21 cellular contexts compared by ENCODE assay signal in genomic region chr18:41721103-41721502, GRCh38.
"Had no signal": no experiment of that assay in that cellular context is flagged by ENCODE, and none has a peak within 500 bp of the region (broad histone marks: within the 10 kb centered on the region; RNA-seq: fewer than 3 reads in every experiment).

No MANE protein-coding gene starts in this region.

- H3K4me3 ChIP-seq: dorsolateral prefrontal cortex, left ventricle myocardium inferior had no signal

- H3K36me3 ChIP-seq: left ventricle myocardium inferior, WERI-Rb-1 had no signal

- H3K36me3 Mint-ChIP-seq: activated naive CD4-positive, alpha-beta T cell treated with anti-CD3 and anti-CD28 coated beads, Interleukin-2, amount 50 U/mL, for 72 hours; naive thymus-derived CD4-positive, alpha-beta T cell had no signal

- H3K9me3 ChIP-seq: left ventricle myocardium inferior had no signal

- H3K27ac Mint-ChIP-seq: activated naive CD4-positive, alpha-beta T cell treated with anti-CD3 and anti-CD28 coated beads, Interleukin-2, amount 50 U/mL, for 72 hours; activated T-helper 1 cell treated with anti-CD3 and anti-CD28 coated beads, Interleukin-12 subunit alpha, Interleukin-12 subunit beta, Interleukin-2, Interleukin-4 antibody, amounts not matched to agents 30 ng/mL and 10 ng/mL and 1 ng/mL, durations not matched to agents 14 hours and 24 hours and 36 hours; naive thymus-derived CD4-positive, alpha-beta T cell had no signal

- DNase-seq: activated CD4-positive, alpha-beta T cell treated with anti-CD3 and anti-CD28 coated beads, Interleukin-2, amount 50 U/mL, for 48 hours; activated gamma-delta T cell treated with Interleukin-2 at 50 U/mL for 16 hours; activated T-cell treated with anti-CD3 and anti-CD28 coated beads for 4 hours; amniotic stem cell; dorsolateral prefrontal cortex; foreskin melanocyte; glutamatergic neuron; hypothalamus; left ventricle myocardium inferior; naive thymus-derived CD4-positive, alpha-beta T cell; nucleus accumbens; posterior cingulate gyrus; stimulated activated CD4-positive, alpha-beta T cell treated with anti-CD3 and anti-CD28 coated beads, Interleukin-12 subunit alpha, Interleukin-12 subunit beta, amount 100 ng/mL, for 4 hours; stimulated activated CD4-positive, alpha-beta T cell treated with anti-CD3 and anti-CD28 coated beads, Interleukin-1b, Interleukin-23, amount 100 ng/mL, for 48 hours; stimulated activated CD8-positive, alpha-beta memory T cell treated with anti-CD3 and anti-CD28 coated beads, Interleukin-4, amount 100 ng/mL, for 48 hours; stimulated activated naive CD4-positive, alpha-beta T cell; SW 1271; T-helper 2 cell; WERI-Rb-1 had no signal

- H3K9me3 Mint-ChIP-seq: activated T-helper 1 cell treated with anti-CD3 and anti-CD28 coated beads, Interleukin-12 subunit alpha, Interleukin-12 subunit beta, Interleukin-2, Interleukin-4 antibody, amounts not matched to agents 30 ng/mL and 10 ng/mL and 1 ng/mL, durations not matched to agents 14 hours and 24 hours and 36 hours had no signal

- H3K4me1 ChIP-seq: left ventricle myocardium inferior had no signal

- H3K4me1 Mint-ChIP-seq: naive thymus-derived CD4-positive, alpha-beta T cell had no signal

- H3K27me3 Mint-ChIP-seq: naive thymus-derived CD4-positive, alpha-beta T cell had no signal

- ATAC-seq: activated naive CD4-positive, alpha-beta T cell treated with anti-CD3 and anti-CD28 coated beads, Interleukin-2, amount 50 U/mL, for 72 hours; naive thymus-derived CD4-positive, alpha-beta T cell had no signal

- H3K27ac ChIP-seq: dorsolateral prefrontal cortex, left ventricle myocardium inferior, WERI-Rb-1 had no signal

- H3K4me3 Mint-ChIP-seq: activated T-helper 1 cell treated with anti-CD3 and anti-CD28 coated beads, Interleukin-12 subunit alpha, Interleukin-12 subunit beta, Interleukin-2, Interleukin-4 antibody, amounts not matched to agents 30 ng/mL and 10 ng/mL and 1 ng/mL, durations not matched to agents 14 hours and 24 hours and 36 hours; naive thymus-derived CD4-positive, alpha-beta T cell had no signal
